In the genomic region with DNA sequence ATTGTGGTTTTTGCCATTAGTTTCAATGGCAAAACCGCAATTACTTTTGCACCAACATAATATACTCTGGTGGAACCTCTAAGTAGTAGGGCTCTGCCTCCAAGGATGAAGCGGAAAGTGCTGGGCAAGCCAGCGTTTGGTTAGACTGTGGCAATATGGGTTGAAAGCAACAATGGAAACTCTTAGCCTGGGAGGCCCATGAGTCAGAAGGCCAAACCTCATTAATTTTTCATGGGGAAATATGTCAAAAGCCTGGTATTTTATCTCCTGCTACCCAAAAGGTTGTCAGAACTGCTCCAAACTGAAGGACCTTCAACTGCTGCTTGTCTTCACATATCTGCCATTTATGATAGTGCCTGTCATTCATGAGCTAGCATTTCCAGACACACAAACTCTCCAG, we compare ENCODE assay signal across 1 cellular context.
TF ChIP-seq lines count a peak whose summit lies in the region.

No MANE protein-coding gene starts in this region.

TF ChIP-seq in SK-N-SH treated with all-trans-retinoic acid at 6 μM for 48 hours, 23 proteins besides CTCF, POLR2A, EP300 and RAD21 (continued from another document):
- no peak for TF ChIP-seq ARNTL (CRISPR knock-in tag; IDR thresholded peaks at IDR 0.05; ENCODE audit: borderline replicate concordance, low read depth)
- no peak for TF ChIP-seq ESRRG (CRISPR knock-in tag; IDR thresholded peaks at IDR 0.05)
